Comparison of ENCODE assay signal across 25 cellular contexts in genomic region chr6:43457643-43458042, GRCh38. TPM values are rescaled to one million over a fixed set of nuclear protein-coding genes. Genes with fewer than 3 reads are reported as not detected.
DNase-seq lines count a peak whose midpoint lies in the region; ATAC-seq and TF ChIP-seq lines count a peak whose summit lies in the region.
"Had no signal": no experiment of that assay in that cellular context is flagged by ENCODE, and none has a peak within 500 bp of the region (broad histone marks: within the 10 kb centered on the region; RNA-seq: fewer than 3 reads in every experiment).

No MANE protein-coding gene starts in this region.

- H2BK120ac ChIP-seq in H9 (ENCODE audit: low read depth, low read length, poor library complexity, severe bottlenecking) (no peak overlapping the region), mesenchymal stem cell (ENCODE audit: low read depth, low read length) (no peak overlapping the region)

- no peak overlapping the region for H4K8ac ChIP-seq in H9 (replicated peaks; ENCODE audit: insufficient read length, low read depth, low read length)
- no peak overlapping the region for H4K8ac ChIP-seq in mesenchymal stem cell (ENCODE audit: low read length)

- H3T11ph ChIP-seq in H9 (ENCODE audit: low read length) = no peak overlapping the region

- H3K27ac ChIP-seq in A673 (ENCODE audit: low read depth, low read length, poor library complexity, severe bottlenecking) (no peak overlapping the region), H9 (ENCODE audit: insufficient read length, low read depth, low read length) (no peak overlapping the region), hepatocyte (no peak overlapping the region), mesenchymal stem cell (ENCODE audit: low read length, poor library complexity, severe bottlenecking) (no peak overlapping the region)
- H3K27ac ChIP-seq: epithelial cell of prostate, left ventricle myocardium inferior, prostate gland, suprapubic skin, vagina had no signal

- peaks cover 9 to 12% of the 10 kb centered on the region in 2 experiments for H3K4me1 Mint-ChIP-seq in H9

- H3K4me2 ChIP-seq in H9 (ENCODE audit: insufficient read depth, insufficient read length, low read length) (no peak overlapping the region), hepatocyte (peak overlapping the region; percentile 37), mesenchymal stem cell (ENCODE audit: low read length, poor library complexity, severe bottlenecking) (no peak overlapping the region)

- H3K36me3 ChIP-seq in A673 (ENCODE audit: insufficient read depth, low read length, poor library complexity, severe bottlenecking) (no peaks in the 10 kb centered on the region), hepatocyte (replicated peaks; ENCODE audit: insufficient read depth, low read depth) (no peaks in the 10 kb centered on the region), MG63 (no peaks in the 10 kb centered on the region), mesenchymal stem cell (ENCODE audit: control insufficient read depth in 1 of 2, insufficient read depth in 2 of 2, low read depth in 1 of 2, low read length in 2 of 2) (peaks cover 5 to 7% of the 10 kb centered on the region in 2 experiments)
- H3K36me3 ChIP-seq: left ventricle myocardium inferior, prostate gland, vagina had no signal

- H4K5ac ChIP-seq in H9 (ENCODE audit: insufficient read length, low read depth, low read length) = no peak overlapping the region

- H3K79me1 ChIP-seq in H9 (ENCODE audit: insufficient read depth, low read depth, low read length, poor library complexity, severe bottlenecking) = no peaks in the 10 kb centered on the region
- H3K79me1 ChIP-seq in mesenchymal stem cell (replicated peaks; ENCODE audit: low read length, poor library complexity, severe bottlenecking) = no peaks in the 10 kb centered on the region

- DNase-seq in A673 (ENCODE audit: low spot score) = no peak
- DNase-seq in H9 = no peak
- peak; percentile 11 for DNase-seq in NCI-H748 treated with DMSO at 0.1 percent for 48 hours (lab: John Stamatoyannopoulos, UW)
- peak; percentile 11 for DNase-seq in hepatocyte (ENCODE audit: low spot score)
- DNase-seq in MG63 = no peak
- DNase-seq in mesenchymal stem cell = no peak
- DNase-seq: activated CD4-positive, alpha-beta memory T cell treated with anti-CD3 and anti-CD28 coated beads, Interleukin-2, amount 10 ng/mL, durations not matched to agents 7 days and 5 days; activated effector memory CD4-positive, alpha-beta T cell treated with Interleukin-2 at 50 U/mL for 16 hours; activated naive CD8-positive, alpha-beta T cell treated with anti-CD3 and anti-CD28 coated beads, Interleukin-2, amount 10 ng/mL, durations not matched to agents 7 days and 5 days; CD4-positive, alpha-beta T cell; DMS153; left ventricle myocardium inferior; midbrain; nephron progenitor cell; stimulated activated CD4-positive, alpha-beta T cell treated with anti-CD3 and anti-CD28 coated beads, Interleukin-1b, Interleukin-23, amount 100 ng/mL, for 48 hours; T1000 had no signal

- H2BK5ac ChIP-seq in H9 (ENCODE audit: insufficient read length, low read length) (no peak overlapping the region), mesenchymal stem cell (ENCODE audit: low read depth, low read length, poor library complexity, severe bottlenecking) (no peak overlapping the region)

- H3K14ac ChIP-seq in H9 (ENCODE audit: insufficient read depth, low read length) (no peak overlapping the region), mesenchymal stem cell (ENCODE audit: low read length in 2 of 2) (no peak overlapping the region)

- ATAC-seq in GM18520 (IDR thresholded peaks at IDR 0.05; ENCODE audit: unreplicated experiment) (no peak), GM18907 (IDR thresholded peaks at IDR 0.05; ENCODE audit: unreplicated experiment) (no peak)
- ATAC-seq: GM12878; stimulated activated effector memory CD8-positive, alpha-beta T cell treated with anti-CD3 and anti-CD28 coated beads, Interleukin-12 subunit alpha, Interleukin-12 subunit beta, amount 100 ng/mL, for 72 hours had no signal

- no peaks in the 10 kb centered on the region for H3K9me2 ChIP-seq in hepatocyte (replicated peaks; ENCODE audit: insufficient read depth)

- no CpG with 5 or more reads among the region's 9 CpGs for WGBS in H9 (ENCODE audit: extremely low coverage, insufficient read length, low lambda C conversion rate)
- 36% methylated on average over 7 of the region's 9 CpGs for WGBS in hepatocyte (ENCODE audit: low lambda C conversion rate, missing lambda C conversion rate)
- WGBS in mesenchymal stem cell = 54% methylated on average over 2 of the region's 9 CpGs

- peak; percentile 27; the same call in 1 of the 2 replicates for TF ChIP-seq CTCF in A673 (conservative IDR thresholded peaks at IDR 0.05; ENCODE audit: low read depth, low read length)
- TF ChIP-seq CTCF in H9 (conservative IDR thresholded peaks at IDR 0.05) = peak; percentile 21; the same call in 1 of the 3 replicates
- peak; percentile 16 for TF ChIP-seq CTCF in hepatocyte (IDR thresholded peaks at IDR 0.05; ENCODE audit: poor library complexity)

- POLR2A ChIA-PET in A673 (lab: Charles Lee; ENCODE audit: low non-redundant PET) = no interaction called here

- peaks cover 50% of the 10 kb centered on the region for H3K27me3 Mint-ChIP-seq in H9 (ENCODE audit: low read depth)

- no TSS peak for BruUV-seq in A673 (replicated peaks; lab: Mats Ljungman, UMichigan)

- H3K9me3 Mint-ChIP-seq in H9 = no peaks in the 10 kb centered on the region; a peak in 2 of 5 replicates
- H3K9me3 Mint-ChIP-seq: activated CD4-positive, alpha-beta memory T cell treated with anti-CD3 and anti-CD28 coated beads, Interleukin-2, amount 10 ng/mL, durations not matched to agents 7 days and 5 days; activated naive CD8-positive, alpha-beta T cell treated with anti-CD3 and anti-CD28 coated beads, Interleukin-2, amount 10 ng/mL, durations not matched to agents 7 days and 5 days; CD4-positive, alpha-beta T cell; stimulated activated effector memory CD8-positive, alpha-beta T cell treated with anti-CD3 and anti-CD28 coated beads, Interleukin-12 subunit alpha, Interleukin-12 subunit beta, amount 100 ng/mL, for 72 hours had no signal

- peaks cover 0 to 7% (median 4%) of the 10 kb centered on the region in 3 experiments; a peak in 4 of 7 replicates for H3K36me3 Mint-ChIP-seq in H9 (ENCODE audit: insufficient read depth in 1 of 3, low read depth in 3 of 3)

- H3K4ac ChIP-seq in H9 (ENCODE audit: low read depth, low read length) (no peak overlapping the region), mesenchymal stem cell (ENCODE audit: low read depth in 1 of 2, low read length in 2 of 2) (no peak overlapping the region)

- peaks cover 10% of the 10 kb centered on the region for H3K4me1 ChIP-seq in A673 (ENCODE audit: insufficient read depth, low read length, poor library complexity, severe bottlenecking)
- no peaks in the 10 kb centered on the region for H3K4me1 ChIP-seq in H9 (ENCODE audit: insufficient read depth, low read length)
- no peaks in the 10 kb centered on the region for H3K4me1 ChIP-seq in hepatocyte (ENCODE audit: insufficient read depth)
- H3K4me1 ChIP-seq in mesenchymal stem cell (ENCODE audit: control insufficient read depth, insufficient read depth, low read depth, low read length) = peaks cover 16% of the 10 kb centered on the region
- H3K4me1 ChIP-seq: prostate gland had no signal

- H3K18ac ChIP-seq in H9 (ENCODE audit: insufficient read length, low read depth, low read length) (no peak overlapping the region), mesenchymal stem cell (ENCODE audit: low read depth in 1 of 2, low read length in 2 of 2) (no peak overlapping the region)

- H3K4me3 Mint-ChIP-seq in H9 = peak overlapping the region in 1 of 2 experiments; percentile 36; a peak in 2 of 5 replicates
- H3K4me3 Mint-ChIP-seq: activated CD4-positive, alpha-beta memory T cell treated with anti-CD3 and anti-CD28 coated beads, Interleukin-2, amount 10 ng/mL, durations not matched to agents 7 days and 5 days; activated naive CD8-positive, alpha-beta T cell treated with anti-CD3 and anti-CD28 coated beads, Interleukin-2, amount 10 ng/mL, durations not matched to agents 7 days and 5 days had no signal

- no peak overlapping the region for H3K4me3 ChIP-seq in A673 (ENCODE audit: low read depth, low read length, poor library complexity, severe bottlenecking)
- H3K4me3 ChIP-seq in hepatocyte = no peak overlapping the region
- no peak overlapping the region for H3K4me3 ChIP-seq in MG63
- H3K4me3 ChIP-seq in mesenchymal stem cell (ENCODE audit: insufficient read depth in 1 of 2, low read depth in 1 of 2, low read length in 2 of 2) = no peak overlapping the region
- H3K4me3 ChIP-seq: GM12878, left ventricle myocardium inferior, prostate gland, suprapubic skin, vagina had no signal

- no peak overlapping the region for H2BK12ac ChIP-seq in H9 (ENCODE audit: insufficient read length, low read depth, low read length)
- H2BK12ac ChIP-seq in mesenchymal stem cell (ENCODE audit: low read length in 2 of 2) = no peak overlapping the region

- CTCF ChIA-PET in A673 (lab: Charles Lee) = interaction anchor here (0.6 to 1.6 kb wide), 4 partner anchors 31 to 910 kb away, joined by 4 to 8 read pairs (median 6); partner anchors contain the start of gene DNPH1

- no peak overlapping the region for H3K56ac ChIP-seq in H9 (ENCODE audit: insufficient read length, low read depth, low read length)

- intact Hi-C loops in A673 (cut with micrococcal nuclease; ENCODE audit: unreplicated experiment) = no loop called here

- no peaks in the 10 kb centered on the region for H3K79me2 ChIP-seq in H9 (ENCODE audit: insufficient read depth, low read length)
- no peaks in the 10 kb centered on the region for H3K79me2 ChIP-seq in hepatocyte

- peaks cover 14% of the 10 kb centered on the region for H3K23me2 ChIP-seq in H9 (ENCODE audit: insufficient read length, low read depth, low read length, poor library complexity, severe bottlenecking)

- no peak overlapping the region for H2BK15ac ChIP-seq in H9 (ENCODE audit: low read depth, low read length)
- no peak overlapping the region for H2BK15ac ChIP-seq in mesenchymal stem cell (ENCODE audit: low read depth, poor library complexity, severe bottlenecking)

- H3K23ac ChIP-seq in H9 (ENCODE audit: insufficient read length, low read depth, low read length) (no peak overlapping the region), mesenchymal stem cell (ENCODE audit: low read length in 2 of 2) (no peak overlapping the region)

- no peak overlapping the region for H2AFZ ChIP-seq in H9 (ENCODE audit: low read length)
- no peak overlapping the region for H2AFZ ChIP-seq in hepatocyte
- no peak overlapping the region for H2AFZ ChIP-seq in mesenchymal stem cell (ENCODE audit: low read depth, low read length)

- H2AK5ac ChIP-seq in H9 (ENCODE audit: insufficient read length, low read length) (no peak overlapping the region), mesenchymal stem cell (ENCODE audit: low read length, severe bottlenecking) (no peak overlapping the region)

- no peak overlapping the region for H3K9ac ChIP-seq in H9 (ENCODE audit: extremely low read depth, insufficient read length, low read length)
- H3K9ac ChIP-seq in mesenchymal stem cell (ENCODE audit: low read length) = no peak overlapping the region

- peaks cover 4% of the 10 kb centered on the region for H4K20me1 ChIP-seq in H9 (ENCODE audit: control insufficient read depth, insufficient read depth, insufficient read length)
- no peaks in the 10 kb centered on the region for H4K20me1 ChIP-seq in hepatocyte (ENCODE audit: insufficient read depth, poor library complexity, severe bottlenecking)

- H3K27me3 ChIP-seq in A673 (replicated peaks; ENCODE audit: insufficient read depth, low read depth, low read length, poor library complexity) (no peaks in the 10 kb centered on the region), H9 (ENCODE audit: insufficient read depth, low read length) (peaks cover 12% of the 10 kb centered on the region; the same call in 1 of the 2 replicates), hepatocyte (peaks cover 24% of the 10 kb centered on the region), MG63 (peaks cover 8% of the 10 kb centered on the region; the same call in 1 of the 2 replicates), mesenchymal stem cell (ENCODE audit: control insufficient read depth in 1 of 2, insufficient read depth in 1 of 2, low read length in 2 of 2) (peaks cover 26 to 35% of the 10 kb centered on the region in 2 experiments)
- H3K27me3 ChIP-seq: vagina had no signal

- H3K27ac Mint-ChIP-seq in H9 = no peak overlapping the region
- H3K27ac Mint-ChIP-seq: activated CD4-positive, alpha-beta memory T cell treated with anti-CD3 and anti-CD28 coated beads, Interleukin-2, amount 10 ng/mL, durations not matched to agents 7 days and 5 days; activated naive CD8-positive, alpha-beta T cell treated with anti-CD3 and anti-CD28 coated beads, Interleukin-2, amount 10 ng/mL, durations not matched to agents 7 days and 5 days; CD4-positive, alpha-beta T cell; nephron progenitor cell; stimulated activated effector memory CD8-positive, alpha-beta T cell treated with anti-CD3 and anti-CD28 coated beads, Interleukin-12 subunit alpha, Interleukin-12 subunit beta, amount 100 ng/mL, for 72 hours had no signal

- H4K91ac ChIP-seq in H9 (ENCODE audit: insufficient read length, low read depth, low read length) = no peak overlapping the region
- H4K91ac ChIP-seq in mesenchymal stem cell (ENCODE audit: low read length) = no peak overlapping the region

- H3K9me3 ChIP-seq in A673 (ENCODE audit: low read depth, low read length, poor library complexity, severe bottlenecking) = no peaks in the 10 kb centered on the region
- H3K9me3 ChIP-seq in H9 (ENCODE audit: control insufficient read depth, low read depth, low read length) = no peaks in the 10 kb centered on the region
- H3K9me3 ChIP-seq in hepatocyte (ENCODE audit: low read depth) = no peaks in the 10 kb centered on the region
- H3K9me3 ChIP-seq in MG63 = no peaks in the 10 kb centered on the region
- no peaks in the 10 kb centered on the region for H3K9me3 ChIP-seq in mesenchymal stem cell (ENCODE audit: control insufficient read depth, low read length)
- H3K9me3 ChIP-seq: left ventricle myocardium inferior, prostate gland, suprapubic skin, vagina had no signal

- no peak overlapping the region for H2BK20ac ChIP-seq in H9 (ENCODE audit: low read depth, low read length, poor library complexity, severe bottlenecking)

RNA-seq across cellular contexts. Expression of gene DLK2, which starts 2.3 kb away (rescaled TPM):
- total RNA-seq in A673 (2021) (0.37 and 0.67 TPM in 2 replicates), H9 (2021) (0.57 and 0.96 TPM in 2 replicates), hepatocyte (0.33 and 0.60 TPM in 2 replicates)
- polyA plus RNA-seq in hepatocyte = 1.8 and 2.1 TPM in 2 replicates
- 1.5 TPM in 1 of 2 replicates, not detected in the other for total RNA-seq in MG63 (2014; rRNA removed; shearing (Covaris generic); ENCODE audit: low replicate concordance)
- polyA plus RNA-seq in mesenchymal stem cell (2013, experiment 1 of 2) = 0.52 TPM
- polyA plus RNA-seq in mesenchymal stem cell (2013, experiment 2 of 2) = 0.62 TPM
- total RNA-seq: NCI-H460 had no signal

RNA-seq across cellular contexts. Expression of gene TJAP1, which starts 19.7 kb away (rescaled TPM):
- total RNA-seq in A673 (2021) = 39.1 and 46.0 TPM in 2 replicates
- total RNA-seq in H9 (2021) = 45.1 and 49.2 TPM in 2 replicates
- 14.6 and 16.4 TPM in 2 replicates for total RNA-seq in hepatocyte
- 10.3 and 13.8 TPM in 2 replicates for polyA plus RNA-seq in hepatocyte
- total RNA-seq in MG63 (2014; rRNA removed; shearing (Covaris generic); ENCODE audit: low replicate concordance) = 8.1 and 19.0 TPM in 2 replicates
- 18.3 TPM for polyA plus RNA-seq in mesenchymal stem cell (2013, experiment 1 of 2)
- polyA plus RNA-seq in mesenchymal stem cell (2013, experiment 2 of 2) = 18.3 TPM

RNA-seq across cellular contexts. Expression of gene ABCC10, which starts 30.3 kb away (rescaled TPM):
- total RNA-seq in A673 (2021) (37.5 and 46.4 TPM in 2 replicates), H9 (2021) (28.0 and 31.8 TPM in 2 replicates), hepatocyte (16.7 and 17.6 TPM in 2 replicates)
- 33.3 and 41.3 TPM in 2 replicates for polyA plus RNA-seq in hepatocyte
- total RNA-seq in MG63 (2014; rRNA removed; shearing (Covaris generic); ENCODE audit: low replicate concordance) = 2.1 and 3.5 TPM in 2 replicates
- polyA plus RNA-seq in mesenchymal stem cell (2013, experiment 1 of 2) = 24.7 TPM
- polyA plus RNA-seq in mesenchymal stem cell (2013, experiment 2 of 2) = 21.2 TPM

RNA-seq across cellular contexts. Expression of gene LRRC73, which starts 52.5 kb away (rescaled TPM):
- total RNA-seq in A673 (2021) (0.58 and 0.94 TPM in 2 replicates), H9 (2021) (0.26 and 0.55 TPM in 2 replicates), hepatocyte (0.28 TPM in 1 of 2 replicates, not detected in the other)
- polyA plus RNA-seq in hepatocyte = 0.07 and 0.22 TPM in 2 replicates
- total RNA-seq in MG63 (2014; rRNA removed; shearing (Covaris generic); ENCODE audit: low replicate concordance) = 0.10 TPM in 1 of 2 replicates, not detected in the other
- polyA plus RNA-seq in mesenchymal stem cell (2013, experiment 1 of 2) = 0.44 TPM
- polyA plus RNA-seq in mesenchymal stem cell (2013, experiment 2 of 2) = 0.52 TPM
- total RNA-seq: vagina had no signal
- polyA plus RNA-seq: GM12878 had no signal

RNA-seq across cellular contexts. Expression of gene YIPF3, which starts 59.1 kb away (rescaled TPM):
- total RNA-seq in A673 (2021) = 75.1 and 84.2 TPM in 2 replicates
- total RNA-seq in H9 (2021) = 80.7 and 84.5 TPM in 2 replicates
- 179 and 198 TPM in 2 replicates for total RNA-seq in hepatocyte
- polyA plus RNA-seq in hepatocyte = 163 and 166 TPM in 2 replicates
- 41.1 and 51.9 TPM in 2 replicates for total RNA-seq in MG63 (2014; rRNA removed; shearing (Covaris generic); ENCODE audit: low replicate concordance)
- 171 TPM for polyA plus RNA-seq in mesenchymal stem cell (2013, experiment 1 of 2)
- 170 TPM for polyA plus RNA-seq in mesenchymal stem cell (2013, experiment 2 of 2)

Comparison
In these comparisons a context has a peak if more than half of its experiments do, and no peak if none do; other contexts are left out.
1. DNase-seq: peak in NCI-H748 treated with DMSO at 0.1 percent for 48 hours (single experiment) and hepatocyte (single experiment); none in A673 (single experiment), H9 (single experiment), MG63 (single experiment) and mesenchymal stem cell (single experiment).
2. Peak in every context shown above with its lines, with median percentiles within 50 percentile points of each other: CTCF ChIP-seq.